Comparison of ENCODE assay signal across 13 cellular contexts in the genomic region with DNA sequence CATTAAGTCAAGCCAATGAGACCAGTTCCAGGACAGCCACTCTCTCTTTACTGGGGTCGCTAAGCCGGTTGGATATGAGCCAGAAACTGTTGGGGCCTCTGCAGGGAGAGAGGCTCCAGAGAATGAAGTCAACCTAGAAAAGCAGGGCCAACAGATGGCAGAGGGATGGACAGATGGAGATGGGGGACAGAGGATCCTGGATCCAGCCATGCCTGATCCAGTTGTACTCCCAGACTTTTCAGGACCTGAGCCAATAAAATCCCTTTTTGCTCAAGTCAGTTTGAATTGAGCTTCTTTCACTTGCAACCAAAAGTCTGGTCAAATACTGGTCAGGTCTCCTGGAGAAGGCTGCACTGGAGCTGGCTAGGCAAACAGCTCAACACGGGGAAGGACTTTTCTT. TPM values are rescaled to one million over a fixed set of nuclear protein-coding genes. Genes with fewer than 3 reads are reported as not detected.
DNase-seq lines count a peak whose midpoint lies in the region; ATAC-seq and TF ChIP-seq lines count a peak whose summit lies in the region.
"Had no signal": no experiment of that assay in that cellular context is flagged by ENCODE, and none has a peak within 500 bp of the region (broad histone marks: within the 10 kb centered on the region; RNA-seq: fewer than 3 reads in every experiment).

No MANE protein-coding gene starts in this region.

- ATAC-seq in GM23338 (no peak), Panc1 (no peak), GM19463 (IDR thresholded peaks at IDR 0.05; ENCODE audit: unreplicated experiment) (no peak)

- BruUV-seq in Panc1 (replicated peaks; lab: Mats Ljungman, UMichigan) = no TSS peak

- POLR2A ChIA-PET in Panc1 (lab: Charles Lee) = no interaction called here

- H3K27ac Mint-ChIP-seq in GM23338 = no peak overlapping the region

- TF ChIP-seq CTCF in GM23338 (conservative IDR thresholded peaks at IDR 0.05; ENCODE audit: low read depth in 2 of 2) (no peak), Panc1 (IDR thresholded peaks at IDR 0.05) (no peak), prostate gland (IDR thresholded peaks at IDR 0.05) (no peak)

- peaks cover 44% of the 10 kb centered on the region for H3K4me1 Mint-ChIP-seq in GM23338

- WGBS in esophagus, 2 donors = 41 to 52% methylated on average over 3 of the region's 3 CpGs
- 41% methylated on average over 3 of the region's 3 CpGs for WGBS in prostate gland

- H3K36me3 Mint-ChIP-seq in GM23338 (ENCODE audit: low read depth) = peaks cover 67% of the 10 kb centered on the region

- H3K4me3 Mint-ChIP-seq in GM23338 = peak overlapping the region; percentile 99

- in situ Hi-C loops in Panc1 (cut with HindIII; ENCODE audit: low pct_unique_long_range_greater_than_20kb, low sequenced_read_pairs) = no loop called here

- peaks cover 62% of the 10 kb centered on the region for H4K20me1 ChIP-seq in GM23338 (replicated peaks; ENCODE audit: insufficient read depth)

- H3K4me3 ChIP-seq in GM23338 (peak overlapping the region; percentile 97), Panc1 (ENCODE audit: low read depth in 2 of 2, low read length in 2 of 2) (peak overlapping the region in 1 of 2 experiments; percentile 90; a peak in 2 of 4 replicates), esophagus (ENCODE audit: low read depth in 1 of 2, low read length in 2 of 2) (peak overlapping the region; percentile 68 to 96), prostate gland (peak overlapping the region in 1 of 2 donors; percentile 88), MG63 (no peak overlapping the region)

- no peaks in the 10 kb centered on the region for H3K27me3 ChIP-seq in GM23338 (ENCODE audit: insufficient read depth)
- no peaks in the 10 kb centered on the region for H3K27me3 ChIP-seq in Panc1 (ENCODE audit: control insufficient read depth, insufficient read depth, low read length)
- no peaks in the 10 kb centered on the region for H3K27me3 ChIP-seq in esophagus (ENCODE audit: control insufficient read depth in 1 of 2, insufficient read depth in 2 of 2, low read length in 2 of 2)
- no peaks in the 10 kb centered on the region for H3K27me3 ChIP-seq in prostate gland (replicated peaks; ENCODE audit: insufficient read depth)
- no peaks in the 10 kb centered on the region for H3K27me3 ChIP-seq in MG63

- H3K4me1 ChIP-seq in GM23338 (ENCODE audit: insufficient read depth) (peaks cover 41% of the 10 kb centered on the region), Panc1 (ENCODE audit: control insufficient read depth, insufficient read depth, low read length) (peaks cover 40% of the 10 kb centered on the region), esophagus (ENCODE audit: control insufficient read depth in 2 of 2, insufficient read depth in 2 of 2, low read length in 1 of 2) (peaks cover 10 to 17% of the 10 kb centered on the region in 2 donors), prostate gland (replicated peaks) (peaks cover 7% of the 10 kb centered on the region)

- peaks cover 72% of the 10 kb centered on the region for H3K79me2 ChIP-seq in GM23338 (replicated peaks; ENCODE audit: insufficient read depth)

- H3K27ac ChIP-seq in GM23338 (ENCODE audit: low read depth) (0 out of 2 replicates have a peak overlapping the region, but pooled peaks have one; percentile 75), Panc1 (ENCODE audit: low read length) (peak overlapping the region; percentile 86), esophagus (ENCODE audit: low read depth in 2 of 2, low read length in 1 of 2) (peak overlapping the region; percentile 14 to 93), prostate gland (peak overlapping the region; percentile 50 to 79)
- H3K27ac ChIP-seq: KMS-11, neutrophil had no signal

- intact Hi-C loops in Panc1 (cut with micrococcal nuclease; ENCODE audit: unreplicated experiment) = no loop called here
- intact Hi-C loops in prostate gland (cut with DNase I) = no loop called here

- TF ChIP-seq POLR2A in prostate gland (IDR thresholded peaks at IDR 0.05) = no peak

- H3F3A ChIP-seq in GM23338 (replicated peaks; ENCODE audit: low read depth) = no peaks in the 10 kb centered on the region; the same call in 1 of the 2 replicates

- no peaks in the 10 kb centered on the region for H3K9me3 Mint-ChIP-seq in GM23338

- CTCF ChIA-PET in Panc1 (lab: Charles Lee) = no interaction called here

- no peaks in the 10 kb centered on the region for H3K9me2 ChIP-seq in GM23338 (ENCODE audit: insufficient read depth)

- H3K36me3 ChIP-seq in GM23338 (ENCODE audit: insufficient read depth) = peaks cover 49% of the 10 kb centered on the region
- H3K36me3 ChIP-seq in Panc1 (ENCODE audit: control insufficient read depth, insufficient read depth, low read length) = peaks cover 7% of the 10 kb centered on the region
- H3K36me3 ChIP-seq in esophagus (ENCODE audit: control insufficient read depth in 2 of 2, insufficient read depth in 2 of 2, low read length in 1 of 2) = peaks cover 0 to 5% of the 10 kb centered on the region in 2 donors
- H3K36me3 ChIP-seq in prostate gland = no peaks in the 10 kb centered on the region
- peaks cover 59% of the 10 kb centered on the region for H3K36me3 ChIP-seq in MG63
- H3K36me3 ChIP-seq: neutrophil had no signal

- H2AFZ ChIP-seq in GM23338 = no peak overlapping the region

- DNase-seq in GM23338 (ENCODE audit: low spot score) = no peak
- DNase-seq in Panc1 (ENCODE audit: low read depth, low spot score) = no peak
- no peak for DNase-seq in prostate gland (ENCODE audit: low spot score)
- no peak for DNase-seq in stimulated activated CD8-positive, alpha-beta memory T cell treated with anti-CD3 and anti-CD28 coated beads, Interleukin-4, amount 100 ng/mL, for 48 hours
- DNase-seq in kidney glomerular epithelial cell (lab: John Stamatoyannopoulos, UW) = no peak
- no peak for DNase-seq in MG63
- DNase-seq: foreskin melanocyte, GOT3, SIG-M5 had no signal

- H3K4me2 ChIP-seq in GM23338 = peak overlapping the region; percentile 98
- H3K4me2 ChIP-seq: KMS-11 had no signal

- no peaks in the 10 kb centered on the region for H3K9me3 ChIP-seq in Panc1 (ENCODE audit: control insufficient read depth, insufficient read depth, low read depth, low read length)
- H3K9me3 ChIP-seq in esophagus (ENCODE audit: control insufficient read depth in 2 of 2, insufficient read depth in 1 of 2, low read depth in 1 of 2, low read length in 1 of 2) = no peaks in the 10 kb centered on the region
- H3K9me3 ChIP-seq in prostate gland = no peaks in the 10 kb centered on the region
- H3K9me3 ChIP-seq in MG63 = no peaks in the 10 kb centered on the region
- H3K9me3 ChIP-seq: neutrophil had no signal

- peaks cover 11% of the 10 kb centered on the region for H3K27me3 Mint-ChIP-seq in GM23338 (ENCODE audit: insufficient read depth, low read depth, poor library complexity)

TF ChIP-seq in GM23338, 12 proteins besides CTCF, POLR2A, EP300 and RAD21 (continues in another document):
- TF ChIP-seq NANOG (IDR thresholded peaks at IDR 0.05; ENCODE audit: borderline replicate concordance) (no peak), STAT1 (IDR thresholded peaks at IDR 0.05; ENCODE audit: unreplicated experiment) (no peak)
- TF ChIP-seq, protein P1, sequence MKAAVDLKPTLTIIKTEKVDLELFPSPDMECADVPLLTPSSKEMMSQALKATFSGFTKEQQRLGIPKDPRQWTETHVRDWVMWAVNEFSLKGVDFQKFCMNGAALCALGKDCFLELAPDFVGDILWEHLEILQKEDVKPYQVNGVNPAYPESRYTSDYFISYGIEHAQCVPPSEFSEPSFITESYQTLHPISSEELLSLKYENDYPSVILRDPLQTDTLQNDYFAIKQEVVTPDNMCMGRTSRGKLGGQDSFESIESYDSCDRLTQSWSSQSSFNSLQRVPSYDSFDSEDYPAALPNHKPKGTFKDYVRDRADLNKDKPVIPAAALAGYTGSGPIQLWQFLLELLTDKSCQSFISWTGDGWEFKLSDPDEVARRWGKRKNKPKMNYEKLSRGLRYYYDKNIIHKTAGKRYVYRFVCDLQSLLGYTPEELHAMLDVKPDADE (IDR thresholded peaks at IDR 0.05) = no peak

RNA-seq across cellular contexts. Expression of a gene that starts 2.2 kb away (rescaled TPM):
- total RNA-seq in GM23338 (2014; rRNA removed; shearing (Covaris generic)) = 453 and 530 TPM in 2 replicates
- polyA plus RNA-seq in GM23338 (2016; fragmentation: Nextera tagmentation; extraction: Ambion mirVana) (124 and 128 TPM in 2 replicates), esophagus (100 to 1,000 TPM; 121 to 196 TPM)
- total RNA-seq in Panc1 (2021; ENCODE audit: unreplicated experiment) (313 TPM), prostate gland (100 to 1,000 TPM; 152 to 154 TPM)
- 287 TPM for polyA plus RNA-seq in Panc1 (2012; ENCODE audit: insufficient read length)
- 165 and 174 TPM in 2 replicates for total RNA-seq in MG63 (2014; rRNA removed; shearing (Covaris generic); ENCODE audit: low replicate concordance)
